Comparison of ENCODE assay signal across 15 cellular contexts in genomic region chr2:120264995-120265394, GRCh38. TPM values are rescaled to one million over a fixed set of nuclear protein-coding genes. Genes with fewer than 3 reads are reported as not detected.
DNase-seq lines count a peak whose midpoint lies in the region; ATAC-seq, FAIRE-seq and TF ChIP-seq lines count a peak whose summit lies in the region.
"Had no signal": no experiment of that assay in that cellular context is flagged by ENCODE, and none has a peak within 500 bp of the region (broad histone marks: within the 10 kb centered on the region; RNA-seq: fewer than 3 reads in every experiment).

No MANE protein-coding gene starts in this region.

- TF ChIP-seq RAD21 in GM12878 (IDR thresholded peaks at IDR 0.05; ENCODE audit: insufficient read depth, low read depth, low read length), result no peak

- H3K9ac ChIP-seq in GM12878 (ENCODE audit: control insufficient read depth, insufficient read depth, low read length), result no peak overlapping the region

- DNase-seq in T-helper 1 cell, result no peak
- DNase-seq in GM12878 (ENCODE audit: low read depth, low spot score), result no peak
- DNase-seq in posterior vena cava (ENCODE audit: low spot score), result peak; percentile 19
- no peak for DNase-seq in stimulated activated CD4-positive, alpha-beta T cell treated with anti-CD3 and anti-CD28 coated beads, Interleukin-15, amount 100 ng/mL, for 24 hours
- DNase-seq in GF-D8 (lab: John Stamatoyannopoulos, UW), result no peak
- DNase-seq: foreskin melanocyte; naive thymus-derived CD8-positive, alpha-beta T cell; NCI-H2029 treated with DMSO at 0.1 percent for 48 hours; tibial artery had no signal

- 61% methylated on average over 12 of the region's 12 CpGs for WGBS in GM12878 (ENCODE audit: insufficient coverage, insufficient replicate concordance, low lambda C conversion rate, missing lambda C conversion rate)

- CTCF ChIA-PET in GM12878 (lab: Yijun Ruan, JAX), result interaction anchor here (1.0 to 1.7 kb wide), 3 partner anchors 10 to 48 kb away, joined by 3 to 7 read pairs (median 4); partner anchors contain the start of gene RALB

- H3K36me3 ChIP-seq in GM12878 (ENCODE audit: control insufficient read depth in 2 of 2, insufficient read depth in 2 of 2, low read length in 1 of 2), result peaks cover 0 to 4% of the 10 kb centered on the region in 2 experiments; a peak in 1 of 4 replicates
- H3K36me3 ChIP-seq: tibial artery had no signal

- H3K27ac Mint-ChIP-seq in T-helper 1 cell treated with Interleukin-12 subunit alpha and Interleukin-12 subunit beta and Interleukin-4 antibody, amounts not matched to agents 30 μg/mL and 1 μg/mL, for 36 hours, result peak overlapping the region; percentile 44

- no peak overlapping the region for H2AFZ ChIP-seq in GM12878 (ENCODE audit: control insufficient read depth, low read depth, low read length)

- in situ Hi-C loops in GM12878 (cut with MboI), result no loop called here

- no peak for TF ChIP-seq CTCF in GM12878 (IDR thresholded peaks at IDR 0.05 in 2 of 3, conservative IDR thresholded peaks at IDR 0.05 in 1 of 3; ENCODE audit: control insufficient read depth in 2 of 3, extremely low read depth in 1 of 3, insufficient read depth in 1 of 3, low read depth in 3 of 3, low read length in 3 of 3)

- FAIRE-seq in GM12878 (lab: Jason Lieb, UNC), result no peak
- FAIRE-seq: A549, keratinocyte had no signal

- H3K4me3 ChIP-seq in GM12878, result peak overlapping the region; percentile 2; the same call in 1 of the 2 replicates
- H3K4me3 ChIP-seq: A549, tibial artery had no signal

- intact Hi-C loops in GM12878 (cut with micrococcal nuclease; ENCODE audit: unreplicated experiment) (no loop called here), posterior vena cava (cut with DNase I) (no loop called here)

- POLR2A ChIA-PET in GM12878 (lab: Charles Lee), result interaction anchor here (0.9 to 1.6 kb wide), 3 partner anchors 11 to 33 kb away, joined by 3 to 4 read pairs (median 4); no protein-coding TSS in a partner anchor

- peaks cover 29% of the 10 kb centered on the region for H3K36me3 Mint-ChIP-seq in T-helper 1 cell treated with Interleukin-12 subunit alpha and Interleukin-12 subunit beta and Interleukin-4 antibody, amounts not matched to agents 30 μg/mL and 1 μg/mL, for 36 hours (ENCODE audit: low read depth)

- H3K4me1 Mint-ChIP-seq in T-helper 1 cell treated with Interleukin-12 subunit alpha and Interleukin-12 subunit beta and Interleukin-4 antibody, amounts not matched to agents 30 μg/mL and 1 μg/mL, for 36 hours (ENCODE audit: low read depth), result peaks cover 26% of the 10 kb centered on the region

- no peak for TF ChIP-seq POLR2A in GM12878 (IDR thresholded peaks at IDR 0.05; ENCODE audit: low read depth, low read length)

- H3K4me2 ChIP-seq in GM12878 (ENCODE audit: control insufficient read depth, insufficient read depth), result peak overlapping the region; percentile 28; the same call in 1 of the 2 replicates
- H3K4me2 ChIP-seq: A549 had no signal

- H3K4me1 ChIP-seq in GM12878 (ENCODE audit: control insufficient read depth, insufficient read depth, low read length), result peaks cover 17% of the 10 kb centered on the region
- H3K4me1 ChIP-seq: A549, tibial artery had no signal

- BruUV-seq in GM12878 (replicated peaks; lab: Mats Ljungman, UMichigan), result no TSS peak

- H3K9me3 Mint-ChIP-seq in T-helper 1 cell treated with Interleukin-12 subunit alpha and Interleukin-12 subunit beta and Interleukin-4 antibody, amounts not matched to agents 30 μg/mL and 1 μg/mL, for 36 hours, result peaks cover 12% of the 10 kb centered on the region

- H3K27ac ChIP-seq in GM12878 (ENCODE audit: control insufficient read depth, insufficient read depth), result no peak overlapping the region
- H3K27ac ChIP-seq: A549, tibial artery had no signal

- SMC1A ChIA-PET in GM12878 (lab: Charles Lee; ENCODE audit: uncharacterized antibody, unreplicated experiment), result interaction anchor here (1.0 to 3.7 kb wide), 7 partner anchors 9 to 88 kb away, joined by 3 to 25 read pairs (median 6); partner anchors contain the start of gene RALB

- RAD21 ChIA-PET in GM12878 (lab: Charles Lee; ENCODE audit: unreplicated experiment), result interaction anchor here (0.9 kb wide), 1 partner anchor 13 kb away, joined by 4 read pairs; the partner anchor contains the start of gene RALB

- no peaks in the 10 kb centered on the region for H3K27me3 ChIP-seq in GM12878 (replicated peaks in 1 of 2; ENCODE audit: control insufficient read depth in 2 of 2, insufficient read depth in 2 of 2, low read length in 1 of 2)
- H3K27me3 ChIP-seq: tibial artery had no signal

- peaks cover 8% of the 10 kb centered on the region; the same call in 2 of the 3 replicates for H3K9me3 ChIP-seq in GM12878 (replicated peaks; ENCODE audit: control insufficient read depth, insufficient read depth, low read length)
- H3K9me3 ChIP-seq: tibial artery had no signal

- H3K79me2 ChIP-seq in GM12878 (ENCODE audit: control insufficient read depth, insufficient read depth, low read length), result peaks cover 25% of the 10 kb centered on the region

- no peaks in the 10 kb centered on the region for H4K20me1 ChIP-seq in GM12878 (ENCODE audit: control insufficient read depth, insufficient read depth)

- peak; percentile 72 for ATAC-seq in HG02885 (IDR thresholded peaks at IDR 0.05; ENCODE audit: poor library complexity, unreplicated experiment)
- ATAC-seq in GM12878, result peak; percentile 75
- ATAC-seq in GM21619 (IDR thresholded peaks at IDR 0.05; ENCODE audit: unreplicated experiment), result no peak
- ATAC-seq: A549; naive thymus-derived CD8-positive, alpha-beta T cell had no signal

- TF ChIP-seq EP300 in GM12878 (IDR thresholded peaks at IDR 0.05; ENCODE audit: borderline replicate concordance in 1 of 2, control insufficient read depth in 1 of 2, low read depth in 2 of 2, low read length in 2 of 2), result no peak

- H3K27me3 Mint-ChIP-seq in T-helper 1 cell treated with Interleukin-12 subunit alpha and Interleukin-12 subunit beta and Interleukin-4 antibody, amounts not matched to agents 30 μg/mL and 1 μg/mL, for 36 hours (ENCODE audit: low read depth), result no peaks in the 10 kb centered on the region
- H3K27me3 Mint-ChIP-seq: IgD-negative memory B cell; naive thymus-derived CD8-positive, alpha-beta T cell had no signal

- H3K4me3 Mint-ChIP-seq in T-helper 1 cell treated with Interleukin-12 subunit alpha and Interleukin-12 subunit beta and Interleukin-4 antibody, amounts not matched to agents 30 μg/mL and 1 μg/mL, for 36 hours, result no peak overlapping the region

TF ChIP-seq in GM12878, 131 proteins besides CTCF, POLR2A, EP300 and RAD21:
- TF ChIP-seq E2F4 (IDR thresholded peaks at IDR 0.05; ENCODE audit: low read depth, low read length), result no peak

RNA-seq across cellular contexts. Expression of gene RALB, which starts 12.3 kb away (rescaled TPM):
- 11.1 and 12.0 TPM in 2 replicates for total RNA-seq in GM12878 (2013; cell fraction: nucleolus; rRNA removed)
- total RNA-seq in GM12878 (2014; rRNA removed) (21.3 and 26.6 TPM in 2 replicates), GM12878 (2014; rRNA removed; fragmentation: Illumina TruSeq; extraction: Trizol) (23.5 and 24.7 TPM in 2 replicates), GM12878 (2021) (21.7 and 22.5 TPM in 2 replicates), posterior vena cava (10 to 100 TPM; 42.5 to 55.0 TPM)
- polyA plus RNA-seq in GM12878 (2011; ENCODE audit: low read depth), result 25.6 TPM
- polyA plus RNA-seq in GM12878 (2011; rRNA removed) (39.9 and 58.5 TPM in 2 replicates), GM12878 (2014; fragmentation: Illumina TruSeq; extraction: Trizol) (36.6 and 40.7 TPM in 2 replicates), GM12878 (2014; fragmentation: Nextera tagmentation; extraction: Ambion mirVana) (10 to 100 TPM in 1 of 2 experiments, 1 to 10 TPM in 1; 8.3 to 15.9 TPM), GM12878 (2014; rRNA removed) (18.6 and 23.6 TPM in 2 replicates), GM12878 (2016; fragmentation: Nextera tagmentation; extraction: Ambion mirVana) (10 to 100 TPM; 47.6 to 54.0 TPM)
- 23.2 and 27.7 TPM in 2 replicates for polyA plus RNA-seq in GM12878 (2011; cell fraction: cytosol; rRNA removed)
- 12.5 and 12.6 TPM in 2 replicates for polyA plus RNA-seq in GM12878 (2011; cell fraction: nucleus; rRNA removed)
- 33.2 and 42.0 TPM in 2 replicates for polyA plus RNA-seq in GM12878 (2012)
- 14.6 and 17.8 TPM in 2 replicates for polyA minus RNA-seq in GM12878 (2011; rRNA and poly(A)+ RNA removed)
- 7.1 and 10.8 TPM in 2 replicates for polyA minus RNA-seq in GM12878 (2011; cell fraction: cytosol; rRNA and poly(A)+ RNA removed)
- polyA minus RNA-seq in GM12878 (2011; cell fraction: nucleus; rRNA and poly(A)+ RNA removed), result 3.9 and 6.3 TPM in 2 replicates

RNA-seq across cellular contexts. Expression of gene TMEM185B, which starts 41.8 kb away (rescaled TPM):
- total RNA-seq in GM12878 (2013; cell fraction: nucleolus; rRNA removed), result 24.6 and 27.0 TPM in 2 replicates
- total RNA-seq in GM12878 (2014; rRNA removed), result 17.2 and 18.0 TPM in 2 replicates
- total RNA-seq in GM12878 (2014; rRNA removed; fragmentation: Illumina TruSeq; extraction: Trizol), result 7.3 and 7.6 TPM in 2 replicates
- 19.7 and 20.9 TPM in 2 replicates for total RNA-seq in GM12878 (2021)
- 7.1 TPM for polyA plus RNA-seq in GM12878 (2011; ENCODE audit: low read depth)
- polyA plus RNA-seq in GM12878 (2011; rRNA removed), result 5.5 and 8.7 TPM in 2 replicates
- 9.9 and 12.3 TPM in 2 replicates for polyA plus RNA-seq in GM12878 (2011; cell fraction: cytosol; rRNA removed)
- polyA plus RNA-seq in GM12878 (2011; cell fraction: nucleus; rRNA removed), result 20.8 and 23.2 TPM in 2 replicates
- polyA plus RNA-seq in GM12878 (2012), result 10.4 and 13.4 TPM in 2 replicates
- polyA plus RNA-seq in GM12878 (2014; fragmentation: Illumina TruSeq; extraction: Trizol), result 18.1 and 19.4 TPM in 2 replicates
- 1 to 10 TPM; 2.4 to 3.2 TPM for polyA plus RNA-seq in GM12878 (2014; fragmentation: Nextera tagmentation; extraction: Ambion mirVana)
- 12.5 and 14.1 TPM in 2 replicates for polyA plus RNA-seq in GM12878 (2014; rRNA removed)
- 10 to 100 TPM; 16.5 to 17.5 TPM for polyA plus RNA-seq in GM12878 (2016; fragmentation: Nextera tagmentation; extraction: Ambion mirVana)
- polyA minus RNA-seq in GM12878 (2011; rRNA and poly(A)+ RNA removed), result 10.8 and 12.3 TPM in 2 replicates
- polyA minus RNA-seq in GM12878 (2011; cell fraction: cytosol; rRNA and poly(A)+ RNA removed), result 4.2 and 4.3 TPM in 2 replicates
- 14.5 and 25.3 TPM in 2 replicates for polyA minus RNA-seq in GM12878 (2011; cell fraction: nucleus; rRNA and poly(A)+ RNA removed)
- 10 to 100 TPM; 16.0 to 22.7 TPM for total RNA-seq in posterior vena cava
